In genomic region chr15:41914406-41914805, GRCh38 we compare ENCODE assay signal across 25 cellular contexts. TPM values are rescaled to one million over a fixed set of nuclear protein-coding genes. Genes with fewer than 3 reads are reported as not detected.
DNase-seq lines count a peak whose midpoint lies in the region; ATAC-seq and TF ChIP-seq lines count a peak whose summit lies in the region.
"Had no signal": no experiment of that assay in that cellular context is flagged by ENCODE, and none has a peak within 500 bp of the region (broad histone marks: within the 10 kb centered on the region; RNA-seq: fewer than 3 reads in every experiment).

No MANE protein-coding gene starts in this region.

- TF ChIP-seq CTCF in cardiac muscle cell (IDR thresholded peaks at IDR 0.05; ENCODE audit: low read depth, low read length) (no peak), neural crest cell (conservative IDR thresholded peaks at IDR 0.05) (no peak), upper lobe of right lung (IDR thresholded peaks at IDR 0.05) (no peak)

- H3K4me1 Mint-ChIP-seq in activated T-helper 17 cell treated with anti-CD3 and anti-CD28 coated beads, Interleukin-2, amount 50 U/mL, for 72 hours, result peaks cover 5% of the 10 kb centered on the region
- H3K4me1 Mint-ChIP-seq in neural crest cell, result peaks cover 33% of the 10 kb centered on the region
- peaks cover 12% of the 10 kb centered on the region for H3K4me1 Mint-ChIP-seq in activated T-cell treated with anti-CD3 and anti-CD28 coated beads, Interleukin-2, amount 50 U/mL, for 72 hours (ENCODE audit: low read depth)

- H3K36me3 Mint-ChIP-seq in activated T-helper 17 cell treated with anti-CD3 and anti-CD28 coated beads, Interleukin-2, amount 50 U/mL, for 72 hours (ENCODE audit: low read depth), result peaks cover 91% of the 10 kb centered on the region
- no peaks in the 10 kb centered on the region for H3K36me3 Mint-ChIP-seq in neural crest cell (ENCODE audit: low read depth)
- peaks cover 2 to 8% of the 10 kb centered on the region in 2 donors for H3K36me3 Mint-ChIP-seq in activated T-cell treated with anti-CD3 and anti-CD28 coated beads, Interleukin-2, amount 50 U/mL, for 72 hours (ENCODE audit: insufficient read depth in 2 of 2)

- no peaks in the 10 kb centered on the region for H3K27me3 Mint-ChIP-seq in activated T-helper 17 cell treated with anti-CD3 and anti-CD28 coated beads, Interleukin-2, amount 50 U/mL, for 72 hours
- H3K27me3 Mint-ChIP-seq in neural crest cell (ENCODE audit: low read depth), result no peaks in the 10 kb centered on the region
- no peaks in the 10 kb centered on the region for H3K27me3 Mint-ChIP-seq in activated T-cell treated with anti-CD3 and anti-CD28 coated beads, Interleukin-2, amount 50 U/mL, for 72 hours (ENCODE audit: low read depth)
- H3K27me3 Mint-ChIP-seq: activated CD4-positive, alpha-beta T cell treated with anti-CD3 and anti-CD28 coated beads, Interleukin-2, amount 10 ng/mL, durations not matched to agents 24 days and 14 days; type B pancreatic cell had no signal

- H3K9me3 Mint-ChIP-seq in activated T-helper 17 cell treated with anti-CD3 and anti-CD28 coated beads, Interleukin-2, amount 50 U/mL, for 72 hours, result no peaks in the 10 kb centered on the region
- no peaks in the 10 kb centered on the region for H3K9me3 Mint-ChIP-seq in neural crest cell
- H3K9me3 Mint-ChIP-seq in activated T-cell treated with anti-CD3 and anti-CD28 coated beads, Interleukin-2, amount 50 U/mL, for 72 hours, result no peaks in the 10 kb centered on the region
- H3K9me3 Mint-ChIP-seq: activated CD4-positive, alpha-beta T cell treated with anti-CD3 and anti-CD28 coated beads, Interleukin-2, amount 10 ng/mL, durations not matched to agents 24 days and 14 days; neural progenitor cell; type B pancreatic cell had no signal

- peaks cover 3% of the 10 kb centered on the region for H3K36me3 ChIP-seq in cardiac muscle cell
- peaks cover 30% of the 10 kb centered on the region for H3K36me3 ChIP-seq in upper lobe of right lung
- H3K36me3 ChIP-seq: neural progenitor cell, prostate gland had no signal

- intact Hi-C loops in upper lobe of right lung (cut with DNase I), result no loop called here

- ATAC-seq in activated T-helper 17 cell treated with anti-CD3 and anti-CD28 coated beads, Interleukin-2, amount 50 U/mL, for 72 hours (replicated peaks), result no peak
- ATAC-seq in upper lobe of right lung (no peak), GM18873 (IDR thresholded peaks at IDR 0.05; ENCODE audit: low FRiP score, unreplicated experiment) (no peak)
- no peak for ATAC-seq in activated T-cell treated with anti-CD3 and anti-CD28 coated beads, Interleukin-2, amount 50 U/mL, for 72 hours (replicated peaks in 1 of 2)
- ATAC-seq: lower lobe of right lung, Panc1 had no signal

- no peak overlapping the region for H3K4me3 ChIP-seq in cardiac muscle cell
- H3K4me3 ChIP-seq in upper lobe of right lung, result no peak overlapping the region
- H3K4me3 ChIP-seq: lower lobe of right lung, neural progenitor cell, prostate gland had no signal

- H3K9me3 ChIP-seq in cardiac muscle cell (ENCODE audit: low read depth), result no peaks in the 10 kb centered on the region
- no peaks in the 10 kb centered on the region for H3K9me3 ChIP-seq in upper lobe of right lung
- H3K9me3 ChIP-seq: lower lobe of right lung, prostate gland had no signal

- no peaks in the 10 kb centered on the region for H3K27me3 ChIP-seq in cardiac muscle cell
- H3K27me3 ChIP-seq in upper lobe of right lung, result no peaks in the 10 kb centered on the region
- H3K27me3 ChIP-seq: neural progenitor cell had no signal

- H3K27ac ChIP-seq in cardiac muscle cell, result peak overlapping the region; percentile 96
- no peak overlapping the region for H3K27ac ChIP-seq in upper lobe of right lung
- H3K27ac ChIP-seq: C4-2B, epithelial cell of prostate, lower lobe of right lung, neural progenitor cell, prostate gland had no signal

- peak overlapping the region; percentile 22 for H3K27ac Mint-ChIP-seq in activated T-helper 17 cell treated with anti-CD3 and anti-CD28 coated beads, Interleukin-2, amount 50 U/mL, for 72 hours
- H3K27ac Mint-ChIP-seq in neural crest cell (ENCODE audit: unreplicated experiment), result no peak overlapping the region
- no peak overlapping the region for H3K27ac Mint-ChIP-seq in activated T-cell treated with anti-CD3 and anti-CD28 coated beads, Interleukin-2, amount 50 U/mL, for 72 hours
- H3K27ac Mint-ChIP-seq: activated CD4-positive, alpha-beta T cell treated with anti-CD3 and anti-CD28 coated beads, Interleukin-2, amount 10 ng/mL, durations not matched to agents 24 days and 14 days; neural progenitor cell; type B pancreatic cell had no signal

- H3K4me1 ChIP-seq in cardiac muscle cell (ENCODE audit: low read depth) (peaks cover 64% of the 10 kb centered on the region), upper lobe of right lung (peaks cover 33% of the 10 kb centered on the region)
- H3K4me1 ChIP-seq: neural progenitor cell, prostate gland had no signal

- no peak overlapping the region for H3K4me3 Mint-ChIP-seq in activated T-helper 17 cell treated with anti-CD3 and anti-CD28 coated beads, Interleukin-2, amount 50 U/mL, for 72 hours
- peak overlapping the region; percentile 2 for H3K4me3 Mint-ChIP-seq in neural crest cell
- H3K4me3 Mint-ChIP-seq in activated T-cell treated with anti-CD3 and anti-CD28 coated beads, Interleukin-2, amount 50 U/mL, for 72 hours, result no peak overlapping the region
- H3K4me3 Mint-ChIP-seq: activated CD4-positive, alpha-beta T cell treated with anti-CD3 and anti-CD28 coated beads, Interleukin-2, amount 10 ng/mL, durations not matched to agents 24 days and 14 days; neural progenitor cell; type B pancreatic cell had no signal

- DNase-seq in cardiac muscle cell (ENCODE audit: low read depth in 1 of 2, low spot score in 1 of 2) (peak in 1 of 2 donors; percentile 91), neural crest cell (ENCODE audit: low read depth, low spot score) (no peak), upper lobe of right lung (peak; percentile 2), NCI-H526 treated with DMSO at 0.1 percent for 48 hours (lab: John Stamatoyannopoulos, UW) (no peak)
- DNase-seq in activated T-cell treated with anti-CD3 and anti-CD28 coated beads, Interleukin-2, amount 50 U/mL, for 72 hours, result no peak
- DNase-seq: activated CD4-positive, alpha-beta T cell treated with anti-CD3 and anti-CD28 coated beads, Interleukin-2, amount 10 ng/mL, durations not matched to agents 24 days and 14 days; activated T-cell treated with anti-CD3 and anti-CD28 coated beads, Interleukin-2, amount 50 U/mL, for 1 hour; DND-41; effector CD8-positive, alpha-beta T cell; GOT3; kidney; lower lobe of right lung; NCI-H1092; NCI-H1694 treated with DMSO at 0.1 percent for 48 hours; NCI-H69; SW 1271; T1000 had no signal

RNA-seq across cellular contexts. Expression of gene SPTBN5, which starts 20.6 kb away (rescaled TPM):
- 1 to 10 TPM; 2.4 to 4.9 TPM for total RNA-seq in activated T-helper 17 cell treated with anti-CD3 and anti-CD28 coated beads, Interleukin-2, amount 50 U/mL, for 72 hours
- total RNA-seq in cardiac muscle cell, result 2.1 and 3.0 TPM in 2 replicates
- 0.62 and 0.70 TPM in 2 replicates for polyA plus RNA-seq in cardiac muscle cell
- 0.77 and 1.1 TPM in 2 replicates for total RNA-seq in neural crest cell
- 1.9 TPM for total RNA-seq in upper lobe of right lung
- total RNA-seq in activated T-cell treated with anti-CD3 and anti-CD28 coated beads, Interleukin-2, amount 50 U/mL, for 72 hours, result 1 to 10 TPM in 1 of 2 donors, under 1 TPM in 1; 0.41 to 1.7 TPM

RNA-seq across cellular contexts. Expression of gene EHD4, which starts 58.0 kb away (rescaled TPM):
- total RNA-seq in activated T-helper 17 cell treated with anti-CD3 and anti-CD28 coated beads, Interleukin-2, amount 50 U/mL, for 72 hours, result 10 to 100 TPM; 51.0 to 56.3 TPM
- total RNA-seq in cardiac muscle cell (42.8 and 56.4 TPM in 2 replicates), neural crest cell (8.3 and 9.3 TPM in 2 replicates), upper lobe of right lung (39.5 TPM)
- 47.4 and 70.5 TPM in 2 replicates for polyA plus RNA-seq in cardiac muscle cell
- total RNA-seq in activated T-cell treated with anti-CD3 and anti-CD28 coated beads, Interleukin-2, amount 50 U/mL, for 72 hours, result 10 to 100 TPM; 22.6 to 32.7 TPM
